In genomic region chr17:66301864-66302741, GRCh38 we compare ENCODE assay signal across 8 cellular contexts. TPM values are rescaled to one million over a fixed set of nuclear protein-coding genes. Genes with fewer than 3 reads are reported as not detected.
A peak's percentile ranks its signal among the peaks of the same experiment; 100 is the strongest.
DNase-seq lines count a peak whose midpoint lies in the region; ATAC-seq and TF ChIP-seq lines count a peak whose summit lies in the region.

Gene PRKCA, plus strand, starts transcription at chr17:66302613.

- BruUV-seq in mammary epithelial cell (replicated peaks; lab: Mats Ljungman, UMichigan): no TSS peak

- dilution Hi-C loops in mammary epithelial cell (cut with HindIII; ENCODE audit: low sequenced_read_pairs): loop anchor here (5.0 kb wide), 1 partner anchor 90 kb away; no protein-coding TSS in a partner anchor

- no peaks in the 10 kb centered on the region for H3K27me3 ChIP-seq in mammary epithelial cell (ENCODE audit: insufficient read depth, low read length)

- peaks cover 15% of the 10 kb centered on the region for H3K4me1 ChIP-seq in mammary epithelial cell (ENCODE audit: insufficient read depth, low read length)

- peaks cover 43% of the 10 kb centered on the region for H3K4me1 Mint-ChIP-seq in WTC11

- no peaks in the 10 kb centered on the region for H4K20me1 ChIP-seq in mammary epithelial cell (ENCODE audit: insufficient read depth, low read length)

- in situ Hi-C loops in G401 (cut with HindIII; ENCODE audit: low sequenced_read_pairs) (no loop called here), mammary epithelial cell (cut with MboI; ENCODE audit: low sequenced_read_pairs in 2 of 2) (no loop called here)

- H3K4me3 ChIP-seq in mammary epithelial cell (replicated peaks in 1 of 3; ENCODE audit: insufficient read depth in 1 of 3, low read depth in 2 of 3, low read length in 3 of 3): peak within 1 kb of the TSS; percentile 80 to 97 (median 84)
- H3K4me3 ChIP-seq in skin epidermis: peak within 1 kb of the TSS; percentile 55 to 87 (median 75)

- no peaks in the 10 kb centered on the region for H3K36me3 ChIP-seq in mammary epithelial cell (ENCODE audit: insufficient read depth, low read length)

- peak; percentile 61 for ATAC-seq in WTC11

- peak within 1 kb of the TSS; percentile 81; the same call in 1 of the 2 replicates for H3K27ac Mint-ChIP-seq in WTC11

- DNase-seq in G401 (ENCODE audit: low spot score): peak; percentile 61
- DNase-seq in HCEC 1CT: peak; percentile 84
- peak; percentile 57 for DNase-seq in NCI-H1092 treated with DMSO at 0.1 percent for 48 hours (lab: John Stamatoyannopoulos, UW)
- peak; percentile 68 for DNase-seq in WTC11 (ENCODE audit: low spot score)
- DNase-seq in mammary epithelial cell: peak; percentile 73
- DNase-seq in iPS-NIHi7 (ENCODE audit: extremely low spot score): peak; percentile 80
- no peak for DNase-seq in NCI-H128 (lab: John Stamatoyannopoulos, UW; ENCODE audit: unreplicated experiment)

- CTCF ChIA-PET in WTC11 (lab: Charles Lee): interaction anchor here (2.5 kb wide), 1 partner anchor 8 kb away, joined by 9 read pairs; no protein-coding TSS in a partner anchor
- CTCF ChIA-PET in mammary epithelial cell (lab: Charles Lee; ENCODE audit: low non-redundant PET): no interaction called here

- H3K36me3 Mint-ChIP-seq in WTC11: peaks cover 5% of the 10 kb centered on the region

- TF ChIP-seq CTCF in WTC11 (IDR thresholded peaks at IDR 0.05) (no peak), mammary epithelial cell (conservative IDR thresholded peaks at IDR 0.05 in 1 of 2, IDR thresholded peaks at IDR 0.05 in 1 of 2; ENCODE audit: extremely low read depth in 1 of 2, insufficient read depth in 1 of 2, low read depth in 1 of 2, low read length in 2 of 2) (no peak)

- 0 out of 2 replicates have a peak, but pooled peaks cover 1% of the 10 kb centered on the region for H3K9me3 Mint-ChIP-seq in WTC11

- POLR2A ChIA-PET in WTC11 (lab: Charles Lee): no interaction called here

- H3K9me3 ChIP-seq in mammary epithelial cell (replicated peaks; ENCODE audit: insufficient read depth, low read length): no peaks in the 10 kb centered on the region

- WGBS in mammary epithelial cell (ENCODE audit: low coverage, missing lambda C conversion rate): 0% methylated on average over 2 of the region's 117 CpGs

- peaks cover 34% of the 10 kb centered on the region for H3K79me2 ChIP-seq in mammary epithelial cell (ENCODE audit: insufficient read depth, low read length)

- H3K27ac ChIP-seq in mammary epithelial cell (ENCODE audit: insufficient read depth, low read depth, low read length) (peak within 1 kb of the TSS; percentile 14), skin epidermis (peak within 1 kb of the TSS in 20 of 21 experiments; percentile 43 to 86 (median 73))

- intact Hi-C loops in mammary epithelial cell (cut with micrococcal nuclease): no loop called here

- H3K27me3 Mint-ChIP-seq in WTC11 (ENCODE audit: low read depth): peaks cover 34% of the 10 kb centered on the region

- peak within 1 kb of the TSS; percentile 92 for H3K4me3 Mint-ChIP-seq in WTC11

- H2AFZ ChIP-seq in mammary epithelial cell (ENCODE audit: low read depth, low read length): peak within 1 kb of the TSS; percentile 94

- H3K4me2 ChIP-seq in mammary epithelial cell (ENCODE audit: insufficient read depth, low read depth, low read length): peak within 1 kb of the TSS; percentile 88

- peak within 1 kb of the TSS; percentile 60 for H3K9ac ChIP-seq in mammary epithelial cell (ENCODE audit: insufficient read depth, low read length)

TF ChIP-seq in WTC11, 78 proteins besides CTCF, POLR2A, EP300 and RAD21 (continues in another document):
- TF ChIP-seq USF1 (CRISPR knock-in tag; IDR thresholded peaks at IDR 0.05): peak; percentile 52; the same call in 1 of the 2 replicates
- peak; percentile 58 for TF ChIP-seq PRDM15 (CRISPR knock-in tag; IDR thresholded peaks at IDR 0.05)
- TF ChIP-seq ZNF263 (CRISPR knock-in tag; IDR thresholded peaks at IDR 0.05; ENCODE audit: low read depth): peak; percentile 62
- no peak for TF ChIP-seq E2F4 (CRISPR knock-in tag; IDR thresholded peaks at IDR 0.05; ENCODE audit: borderline replicate concordance, low read depth)
- TF ChIP-seq, protein P1, sequence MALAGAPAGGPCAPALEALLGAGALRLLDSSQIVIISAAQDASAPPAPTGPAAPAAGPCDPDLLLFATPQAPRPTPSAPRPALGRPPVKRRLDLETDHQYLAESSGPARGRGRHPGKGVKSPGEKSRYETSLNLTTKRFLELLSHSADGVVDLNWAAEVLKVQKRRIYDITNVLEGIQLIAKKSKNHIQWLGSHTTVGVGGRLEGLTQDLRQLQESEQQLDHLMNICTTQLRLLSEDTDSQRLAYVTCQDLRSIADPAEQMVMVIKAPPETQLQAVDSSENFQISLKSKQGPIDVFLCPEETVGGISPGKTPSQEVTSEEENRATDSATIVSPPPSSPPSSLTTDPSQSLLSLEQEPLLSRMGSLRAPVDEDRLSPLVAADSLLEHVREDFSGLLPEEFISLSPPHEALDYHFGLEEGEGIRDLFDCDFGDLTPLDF (CRISPR knock-in tag; IDR thresholded peaks at IDR 0.05): no peak
- TF ChIP-seq ATF6 (CRISPR knock-in tag; IDR thresholded peaks at IDR 0.05): no peak

RNA-seq across cellular contexts. Expression of gene PRKCA, which starts in this region (rescaled TPM):
- total RNA-seq in G401 (2014; rRNA removed; shearing (Covaris generic)): 21.7 and 44.7 TPM in 2 replicates
- 21.1 to 29.5 TPM (median 21.6 TPM) in 3 replicates for total RNA-seq in WTC11 (2021)
- 10 to 100 TPM in 1 of 2 donors, 1 to 10 TPM in 1; 6.0 to 15.5 TPM for total RNA-seq in mammary epithelial cell
- polyA plus RNA-seq in mammary epithelial cell: 2.6 TPM
- 2.4 TPM for polyA minus RNA-seq in mammary epithelial cell
